In genomic region chr7:140281960-140282359, GRCh38 we compare ENCODE assay signal across 29 cellular contexts.
"Had no signal": no experiment of that assay in that cellular context is flagged by ENCODE, and none has a peak within 500 bp of the region (broad histone marks: within the 10 kb centered on the region; RNA-seq: fewer than 3 reads in every experiment).

No MANE protein-coding gene starts in this region.

- H3K4me1 ChIP-seq: colonic mucosa, esophagus muscularis mucosa, esophagus squamous epithelium, foreskin keratinocyte, gastrocnemius medialis, gastroesophageal sphincter had no signal

- FAIRE-seq: colon, endometrium, endothelial cell of umbilical vein, frontal cortex had no signal

- ATAC-seq: effector memory CD8-positive, alpha-beta T cell; esophagus mucosa; foreskin keratinocyte; gastrocnemius medialis; gastroesophageal sphincter; heart left ventricle; heart right ventricle had no signal

- DNase-seq: colonic mucosa; cortex of kidney; dermis blood vessel endothelial cell; dorsolateral prefrontal cortex; effector CD4-positive, alpha-beta T cell; effector CD8-positive, alpha-beta T cell; effector memory CD4-positive, alpha-beta T cell; effector memory CD8-positive, alpha-beta T cell; endodermal cell; erythroblast; esophagus squamous epithelium; foreskin fibroblast; foreskin keratinocyte; foreskin melanocyte; gastrocnemius medialis; glutamatergic neuron; head of caudate nucleus; heart left ventricle; heart right ventricle had no signal

- H3K27ac ChIP-seq: colonic mucosa, coronary artery, dorsolateral prefrontal cortex, epithelial cell of prostate, esophagus muscularis mucosa, esophagus squamous epithelium, foreskin keratinocyte, gastrocnemius medialis, gastroesophageal sphincter, heart left ventricle, heart right ventricle had no signal

- H3K9me3 Mint-ChIP-seq: effector memory CD8-positive, alpha-beta T cell; endodermal cell had no signal

- H3K36me3 ChIP-seq: colonic mucosa, esophagus muscularis mucosa, esophagus squamous epithelium, gastrocnemius medialis, gastroesophageal sphincter, heart left ventricle, heart right ventricle had no signal

- H3K27ac Mint-ChIP-seq: dendritic cell treated with granulocyte-macrophage colony-stimulating factor and Interleukin-4, amounts not matched to agents 40 ng/mL and 50 ng/mL, for 4 days; effector memory CD8-positive, alpha-beta T cell; endodermal cell had no signal

- H3K9me3 ChIP-seq: colonic mucosa, esophagus muscularis mucosa, esophagus squamous epithelium, gastrocnemius medialis, gastroesophageal sphincter, heart right ventricle had no signal

- H3K27me3 ChIP-seq: colonic mucosa, dorsolateral prefrontal cortex, esophagus muscularis mucosa, esophagus squamous epithelium, foreskin keratinocyte, gastrocnemius medialis, gastroesophageal sphincter, heart left ventricle had no signal

- H3K4me3 ChIP-seq: colonic mucosa, coronary artery, dorsolateral prefrontal cortex, esophagus muscularis mucosa, esophagus squamous epithelium, gastrocnemius medialis, gastroesophageal sphincter, heart left ventricle, heart right ventricle had no signal

- H3K4me3 Mint-ChIP-seq: dendritic cell treated with granulocyte-macrophage colony-stimulating factor and Interleukin-4, amounts not matched to agents 40 ng/mL and 50 ng/mL, for 4 days; effector memory CD8-positive, alpha-beta T cell; endodermal cell had no signal
